ENCODE assay signal across 8 cellular contexts in the genomic region with DNA sequence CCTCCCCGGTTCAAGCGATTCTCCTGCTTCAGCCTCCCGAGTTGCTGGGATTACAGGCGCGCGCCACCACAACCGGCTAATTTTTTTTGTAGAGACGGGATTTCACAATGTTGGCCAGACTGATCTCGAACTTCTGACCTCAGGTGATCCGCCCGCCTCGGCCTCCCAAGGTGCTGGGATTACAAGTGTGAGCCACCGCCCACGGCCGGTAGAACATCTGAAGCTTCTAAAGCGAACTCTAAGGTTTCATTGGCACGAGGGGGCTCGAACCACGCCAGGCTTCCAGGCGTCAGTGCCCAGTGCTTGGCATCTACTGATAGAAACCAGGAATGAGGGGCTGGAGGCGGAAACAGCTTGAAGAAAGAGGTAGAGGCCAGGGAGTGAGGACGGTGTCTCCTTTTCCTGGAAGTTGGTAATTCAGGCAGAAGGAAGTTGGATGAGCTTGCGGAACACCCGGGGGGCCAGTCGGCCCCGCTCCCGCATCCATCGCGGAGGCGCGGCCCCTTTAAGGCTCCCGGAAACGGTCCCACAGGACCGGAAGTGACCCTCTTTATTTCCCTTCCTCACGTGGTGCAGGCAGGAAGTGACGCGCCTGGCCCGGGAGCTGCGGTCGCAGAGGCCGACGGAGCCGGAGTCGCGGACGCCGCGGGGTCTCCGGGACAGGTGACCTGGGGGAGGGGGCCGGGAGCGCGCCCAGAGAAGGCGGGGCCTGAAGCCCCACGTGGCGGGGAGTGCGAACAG. TPM values are rescaled to one million over a fixed set of nuclear protein-coding genes. Genes with fewer than 3 reads are reported as not detected.
DNase-seq lines count a peak whose midpoint lies in the region; ATAC-seq and TF ChIP-seq lines count a peak whose summit lies in the region.

TSS of gene CCDC9 (plus strand) at position 579 of the 741 bp plus-strand sequence. CDS start 1,876 bp downstream, outside the sequence.

- H3K4me1 ChIP-seq in IMR-90 (ENCODE audit: control insufficient read depth, insufficient read depth, low read length) (peaks cover 20% of the 10 kb centered on the region), OCI-LY7 (ENCODE audit: insufficient read depth, low read length, poor library complexity, severe bottlenecking) (peaks cover 15% of the 10 kb centered on the region)

- DNase-seq in DMS153 treated with DMSO at 0.1 percent for 48 hours (lab: John Stamatoyannopoulos, UW; ENCODE audit: unreplicated experiment) (peak; percentile 90), IMR-90 (peak; percentile 95), OCI-LY7 (ENCODE audit: low spot score) (peak; percentile 98), activated T-helper 1 cell treated with Interleukin-2 at 50 U/mL for 16 hours (ENCODE audit: low read depth) (peak; percentile 82), fibroblast of gingiva (ENCODE audit: low read depth) (peak; percentile 96)
- DNase-seq in naive thymus-derived CD8-positive, alpha-beta T cell = peak in 8 of 10 donors; percentile 88 to 97 (median 93)

- peak within 1 kb of the TSS; percentile 59 for H3K4me3 ChIP-seq in IMR-90 (ENCODE audit: insufficient read depth, low read depth, low read length)
- peak within 1 kb of the TSS; percentile 72 for H3K4me3 ChIP-seq in OCI-LY7 (ENCODE audit: low read depth, low read length, poor library complexity, severe bottlenecking)

- H3K27me3 Mint-ChIP-seq in naive thymus-derived CD8-positive, alpha-beta T cell = no peaks in the 10 kb centered on the region
- no peaks in the 10 kb centered on the region for H3K27me3 Mint-ChIP-seq in stimulated activated naive CD8-positive, alpha-beta T cell treated with anti-CD3 and anti-CD28 coated beads, Interleukin-15, Interleukin-2, amounts not matched to agents 100 ng/mL and 50 ng/mL, for 24 hours

- H4K20me1 ChIP-seq in IMR-90 (ENCODE audit: insufficient read depth, low read length) (peaks cover 8% of the 10 kb centered on the region; the same call in 1 of the 2 replicates), OCI-LY7 (ENCODE audit: insufficient read depth, low read length) (no peaks in the 10 kb centered on the region)

- H3K27ac ChIP-seq in IMR-90 (ENCODE audit: insufficient read depth, low read length) = peak within 1 kb of the TSS; percentile 92
- H3K27ac ChIP-seq in OCI-LY7 (ENCODE audit: low read depth, low read length, poor library complexity, severe bottlenecking) = peak within 1 kb of the TSS; percentile 59

- no peaks in the 10 kb centered on the region for H3K9me2 ChIP-seq in OCI-LY7 (ENCODE audit: insufficient read depth, low read length)

- peak within 1 kb of the TSS; percentile 94 for H3K56ac ChIP-seq in IMR-90 (ENCODE audit: extremely low read depth, insufficient read depth, low read length)

- BruUV-seq in IMR-90 (replicated peaks; lab: Mats Ljungman, UMichigan) (no TSS peak), OCI-LY7 (replicated peaks; lab: Mats Ljungman, UMichigan) (TSS peak; percentile 99)

- peak within 1 kb of the TSS; percentile 99 to 100 for H4K8ac ChIP-seq in IMR-90 (ENCODE audit: low read depth in 2 of 2, low read length in 2 of 2)

- H3K14ac ChIP-seq in IMR-90 (replicated peaks; ENCODE audit: low read depth, low read length) = peak within 1 kb of the TSS; percentile 99

- H4K5ac ChIP-seq in IMR-90 (ENCODE audit: low read depth, low read length) = peak within 1 kb of the TSS; percentile 99

- peak; percentile 85 for TF ChIP-seq POLR2A in IMR-90 (IDR thresholded peaks at IDR 0.05; ENCODE audit: low read depth, low read length)

- peaks cover 37 to 51% of the 10 kb centered on the region in 2 experiments for H3K79me1 ChIP-seq in IMR-90 (ENCODE audit: low read depth in 1 of 2, low read length in 2 of 2)

- no peak for TF ChIP-seq CTCF in IMR-90 (conservative IDR thresholded peaks at IDR 0.05; ENCODE audit: low read depth, low read length)
- TF ChIP-seq CTCF in OCI-LY7 (conservative IDR thresholded peaks at IDR 0.05; ENCODE audit: low read length) = no peak

- H2BK15ac ChIP-seq in IMR-90 (ENCODE audit: low read depth, low read length) = peak within 1 kb of the TSS; percentile 100; the same call in 2 of the 3 replicates

- H3K23ac ChIP-seq in IMR-90 (ENCODE audit: low read depth, low read length) = peak within 1 kb of the TSS; percentile 96

- peak within 1 kb of the TSS; percentile 99 for H3K4ac ChIP-seq in IMR-90 (ENCODE audit: low read depth, low read length)

- peaks cover 37 to 50% (median 43%) of the 10 kb centered on the region in 4 donors for H3K4me1 Mint-ChIP-seq in naive thymus-derived CD8-positive, alpha-beta T cell
- peaks cover 24% of the 10 kb centered on the region for H3K4me1 Mint-ChIP-seq in stimulated activated naive CD8-positive, alpha-beta T cell treated with anti-CD3 and anti-CD28 coated beads, Interleukin-15, Interleukin-2, amounts not matched to agents 100 ng/mL and 50 ng/mL, for 24 hours (ENCODE audit: low read depth)

- no peaks in the 10 kb centered on the region for H3K9me3 Mint-ChIP-seq in naive thymus-derived CD8-positive, alpha-beta T cell
- no peaks in the 10 kb centered on the region for H3K9me3 Mint-ChIP-seq in stimulated activated naive CD8-positive, alpha-beta T cell treated with anti-CD3 and anti-CD28 coated beads, Interleukin-15, Interleukin-2, amounts not matched to agents 100 ng/mL and 50 ng/mL, for 24 hours

- peak within 1 kb of the TSS; percentile 93 to 99 (median 97) for H3K27ac Mint-ChIP-seq in naive thymus-derived CD8-positive, alpha-beta T cell
- peak within 1 kb of the TSS; percentile 94 for H3K27ac Mint-ChIP-seq in stimulated activated naive CD8-positive, alpha-beta T cell treated with anti-CD3 and anti-CD28 coated beads, Interleukin-15, Interleukin-2, amounts not matched to agents 100 ng/mL and 50 ng/mL, for 24 hours

- H3K4me2 ChIP-seq in IMR-90 (ENCODE audit: low read depth, low read length) = peak within 1 kb of the TSS; percentile 94
- H3K4me2 ChIP-seq in OCI-LY7 (ENCODE audit: low read length) = peak within 1 kb of the TSS; percentile 87

- H3K9me3 ChIP-seq in IMR-90 (ENCODE audit: control insufficient read depth, insufficient read depth, low read length) (no peaks in the 10 kb centered on the region), OCI-LY7 (ENCODE audit: low read length) (no peaks in the 10 kb centered on the region)

- H2AFZ ChIP-seq in IMR-90 (replicated peaks; ENCODE audit: low read length, poor library complexity) (peak within 1 kb of the TSS; percentile 89), OCI-LY7 (ENCODE audit: low read length) (peak within 1 kb of the TSS; percentile 53; the same call in 1 of the 2 replicates)

- peak within 1 kb of the TSS; percentile 95 for H3K18ac ChIP-seq in IMR-90 (ENCODE audit: low read depth, low read length)

- peak within 1 kb of the TSS; percentile 94 for H3K9ac ChIP-seq in IMR-90 (ENCODE audit: low read depth, low read length)

- H3K27me3 ChIP-seq in IMR-90 (ENCODE audit: control insufficient read depth, insufficient read depth, low read length) = no peaks in the 10 kb centered on the region

- H2AK9ac ChIP-seq in IMR-90 (replicated peaks; ENCODE audit: low read depth, low read length, poor library complexity) = peak within 1 kb of the TSS; percentile 75

- H2BK120ac ChIP-seq in IMR-90 (ENCODE audit: low read depth, low read length) = peak within 1 kb of the TSS; percentile 95

- POLR2A ChIA-PET in IMR-90 (lab: Charles Lee; ENCODE audit: unreplicated experiment) = interaction anchor here (0.6 to 1.6 kb wide), 7 partner anchors 12 to 529 kb away, joined by 3 to 10 read pairs (median 4); no protein-coding TSS in a partner anchor
- POLR2A ChIA-PET in OCI-LY7 (lab: Charles Lee) = interaction anchor here (0.5 to 1.6 kb wide), 8 partner anchors 9 to 471 kb away, joined by 3 to 6 read pairs (median 4); partner anchors contain the start of genes INAFM1 and ZC3H4
- POLR2A ChIA-PET in naive thymus-derived CD8-positive, alpha-beta T cell (lab: Charles Lee) = interaction anchor here (0.6 to 3.2 kb wide), 26 partner anchors 9 to 1539 kb away, joined by 3 to 74 read pairs (median 7); partner anchors contain the start of genes DHX34, INAFM1, SAE1 and ZC3H4

- peak within 1 kb of the TSS; percentile 99 for H2AK5ac ChIP-seq in IMR-90 (ENCODE audit: low read depth, low read length)

- peaks cover 25% of the 10 kb centered on the region for H3K36me3 ChIP-seq in IMR-90 (ENCODE audit: control insufficient read depth, insufficient read depth, low read length)
- H3K36me3 ChIP-seq in OCI-LY7 (ENCODE audit: insufficient read depth, low read length) = peaks cover 28% of the 10 kb centered on the region

- H3K36me3 Mint-ChIP-seq in naive thymus-derived CD8-positive, alpha-beta T cell = peaks cover 0 to 33% (median 22%) of the 10 kb centered on the region in 3 donors
- peaks cover 17% of the 10 kb centered on the region for H3K36me3 Mint-ChIP-seq in stimulated activated naive CD8-positive, alpha-beta T cell treated with anti-CD3 and anti-CD28 coated beads, Interleukin-15, Interleukin-2, amounts not matched to agents 100 ng/mL and 50 ng/mL, for 24 hours (ENCODE audit: low read depth)

- H3K79me2 ChIP-seq in OCI-LY7 (ENCODE audit: insufficient read depth, low read depth, low read length) = peaks cover 11% of the 10 kb centered on the region; the same call in 1 of the 2 replicates

- in situ Hi-C loops in IMR-90 (cut with MboI; ENCODE audit: low sequenced_read_pairs) = no loop called here

- peak within 1 kb of the TSS; percentile 89 to 97 (median 93) for H3K4me3 Mint-ChIP-seq in naive thymus-derived CD8-positive, alpha-beta T cell
- H3K4me3 Mint-ChIP-seq in stimulated activated naive CD8-positive, alpha-beta T cell treated with anti-CD3 and anti-CD28 coated beads, Interleukin-15, Interleukin-2, amounts not matched to agents 100 ng/mL and 50 ng/mL, for 24 hours = peak within 1 kb of the TSS; percentile 93

- dilution Hi-C loops in IMR-90 (cut with HindIII; ENCODE audit: low sequenced_read_pairs, unreplicated experiment) = no loop called here

- peak within 1 kb of the TSS; percentile 97 for H4K91ac ChIP-seq in IMR-90 (ENCODE audit: insufficient read depth, low read depth, low read length)

- WGBS in IMR-90 (ENCODE audit: extremely low coverage in 2 of 2, insufficient read length in 1 of 2), 2 experiments = 17% methylated on average over 26 of the region's 56 CpGs; no CpG with 5 or more reads in 1 of the 2 experiments

- no peak for TF ChIP-seq RAD21 in IMR-90 (IDR thresholded peaks at IDR 0.05; ENCODE audit: low read length)

- CTCF ChIA-PET in IMR-90 (lab: Yijun Ruan, JAX) = interaction anchor here (0.8 to 1.5 kb wide), 3 partner anchors 12 to 125 kb away, joined by 3 to 8 read pairs (median 3); partner anchors contain the start of gene INAFM1
- CTCF ChIA-PET in OCI-LY7 (lab: Charles Lee; ENCODE audit: unreplicated experiment) = interaction anchor here (0.6 to 1.3 kb wide), 3 partner anchors 20 to 457 kb away, joined by 3 to 5 read pairs (median 3); no protein-coding TSS in a partner anchor

- H2BK5ac ChIP-seq in IMR-90 (ENCODE audit: low read depth, low read length, poor library complexity, severe bottlenecking) = peak within 1 kb of the TSS; percentile 85

- peak within 1 kb of the TSS; percentile 78; the same call in 1 of the 2 replicates for H2BK20ac ChIP-seq in IMR-90 (ENCODE audit: low read depth, low read length)

- intact Hi-C loops in IMR-90 (cut with micrococcal nuclease) = no loop called here
- intact Hi-C loops in OCI-LY7 (cut with micrococcal nuclease; ENCODE audit: unreplicated experiment) = loop anchor here (1.0 kb wide), 1 partner anchor 30 kb away; no protein-coding TSS in a partner anchor

- ATAC-seq in GM21528 (IDR thresholded peaks at IDR 0.05; ENCODE audit: low FRiP score, unreplicated experiment) (peak; percentile 39), IMR-90 (ENCODE audit: low read depth) (peak; percentile 9)
- peak in 1 of 2 donors; percentile 72 for ATAC-seq in naive thymus-derived CD8-positive, alpha-beta T cell

- peaks cover 23% of the 10 kb centered on the region for H3K9me1 ChIP-seq in IMR-90 (ENCODE audit: insufficient read depth, low read length)

RNA-seq across cellular contexts. Expression of gene CCDC9, which starts in this region (rescaled TPM):
- total RNA-seq in IMR-90 (2012; rRNA removed) (2.9 and 3.6 TPM in 2 replicates), OCI-LY7 (2022) (19.3 and 19.7 TPM in 2 replicates)
- 8.6 and 9.6 TPM in 2 replicates for polyA plus RNA-seq in IMR-90 (2012; rRNA removed)
- 5.6 and 8.4 TPM in 2 replicates for polyA plus RNA-seq in IMR-90 (2012; cell fraction: cytosol; rRNA removed)
- polyA plus RNA-seq in IMR-90 (2012; cell fraction: nucleus; rRNA removed; ENCODE audit: low replicate concordance) = 29.1 and 33.9 TPM in 2 replicates
- total RNA-seq in OCI-LY7 (2014; rRNA removed; shearing (Covaris generic)) = 6.5 and 7.9 TPM in 2 replicates
- total RNA-seq in naive thymus-derived CD8-positive, alpha-beta T cell = 10 to 100 TPM; 53.0 to 53.1 TPM
- polyA plus RNA-seq in naive thymus-derived CD8-positive, alpha-beta T cell = 10 to 100 TPM in 1 of 3 donors, 1 to 10 TPM in 2; 5.0 to 10.8 (median 7.1) TPM
